ENCODE assay signal across 1 cellular context in the genomic region with DNA sequence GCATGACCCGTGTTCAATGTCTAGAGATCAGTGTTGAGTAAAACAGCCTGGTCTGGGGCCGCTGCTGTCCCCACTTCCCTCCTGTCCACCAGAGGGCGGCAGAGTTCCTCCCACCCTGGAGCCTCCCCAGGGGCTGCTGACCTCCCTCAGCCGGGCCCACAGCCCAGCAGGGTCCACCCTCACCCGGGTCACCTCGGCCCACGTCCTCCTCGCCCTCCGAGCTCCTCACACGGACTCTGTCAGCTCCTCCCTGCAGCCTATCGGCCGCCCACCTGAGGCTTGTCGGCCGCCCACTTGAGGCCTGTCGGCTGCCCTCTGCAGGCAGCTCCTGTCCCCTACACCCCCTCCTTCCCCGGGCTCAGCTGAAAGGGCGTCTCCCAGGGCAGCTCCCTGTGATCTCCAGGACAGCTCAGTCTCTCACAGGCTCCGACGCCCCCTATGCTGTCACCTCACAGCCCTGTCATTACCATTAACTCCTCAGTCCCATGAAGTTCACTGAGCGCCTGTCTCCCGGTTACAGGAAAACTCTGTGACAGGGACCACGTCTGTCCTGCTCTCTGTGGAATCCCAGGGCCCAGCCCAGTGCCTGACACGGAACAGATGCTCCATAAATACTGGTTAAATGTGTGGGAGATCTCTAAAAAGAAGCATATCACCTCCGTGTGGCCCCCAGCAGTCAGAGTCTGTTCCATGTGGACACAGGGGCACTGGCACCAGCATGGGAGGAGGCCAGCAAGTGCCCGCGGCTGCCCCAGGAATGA.
TF ChIP-seq lines count a peak whose summit lies in the region.

No MANE protein-coding gene starts in this region.

TF ChIP-seq in K562, 482 proteins besides CTCF, POLR2A, EP300 and RAD21 (continues in another document):
- TF ChIP-seq TRIM24 (IDR thresholded peaks at IDR 0.05) (no peak), ZNF589 (CRISPR knock-in tag; IDR thresholded peaks at IDR 0.05; ENCODE audit: low read depth) (no peak), MYNN (IDR thresholded peaks at IDR 0.05) (no peak), MYNN (CRISPR knock-in tag; IDR thresholded peaks at IDR 0.05) (no peak), PCBP2 (IDR thresholded peaks at IDR 0.05; ENCODE audit: low read depth, low read length, poor library complexity, severe bottlenecking) (no peak), MYC (IDR thresholded peaks at IDR 0.05; ENCODE audit: low read depth, low read length) (no peak), MYC (CRISPR knock-in tag; IDR thresholded peaks at IDR 0.05; ENCODE audit: borderline replicate concordance, low read depth) (no peak; the same call in 1 of the 2 replicates), ZNF668 (CRISPR knock-in tag; IDR thresholded peaks at IDR 0.05) (no peak), RB1 (IDR thresholded peaks at IDR 0.05; ENCODE audit: low read depth) (peak; percentile 51; the same call in 1 of the 2 replicates), POLR2G (IDR thresholded peaks at IDR 0.05; ENCODE audit: low read depth, low read length) (no peak), SRSF1 (IDR thresholded peaks at IDR 0.05; ENCODE audit: low read depth, low read length) (no peak), DACH1 (IDR thresholded peaks at IDR 0.05; ENCODE audit: partially characterized antibody) (peak; percentile 23), ZNF583 (CRISPR knock-in tag; IDR thresholded peaks at IDR 0.05) (no peak), MXI1 (IDR thresholded peaks at IDR 0.05; ENCODE audit: low read depth, low read length) (no peak), EHMT2 (IDR thresholded peaks at IDR 0.05) (peak; percentile 93), ELF4 (CRISPR knock-in tag; IDR thresholded peaks at IDR 0.05) (no peak), LCOR (CRISPR knock-in tag; IDR thresholded peaks at IDR 0.05) (no peak), ILF3 (IDR thresholded peaks at IDR 0.05; ENCODE audit: borderline replicate concordance) (no peak), ZKSCAN1 (IDR thresholded peaks at IDR 0.05; ENCODE audit: low read depth, low read length) (no peak), NFYB (IDR thresholded peaks at IDR 0.05; ENCODE audit: extremely low read depth, insufficient read length) (no peak), MCM7 (IDR thresholded peaks at IDR 0.05) (no peak), ZNF184 (CRISPR knock-in tag; IDR thresholded peaks at IDR 0.05) (no peak), NELFE (IDR thresholded peaks at IDR 0.05; ENCODE audit: insufficient read depth, insufficient read length) (no peak), MCM3 (IDR thresholded peaks at IDR 0.05) (no peak), ZNF232 (CRISPR knock-in tag; IDR thresholded peaks at IDR 0.05) (no peak), PHF8 (IDR thresholded peaks at IDR 0.05; ENCODE audit: borderline replicate concordance, low read length) (peak; percentile 17; the same call in 1 of the 2 replicates), ZNF384 (IDR thresholded peaks at IDR 0.05; ENCODE audit: low read depth, low read length) (no peak), ZBTB7A (IDR thresholded peaks at IDR 0.05; ENCODE audit: borderline replicate concordance, control insufficient read depth, low read depth, low read length) (no peak), SP1 (CRISPR knock-in tag; IDR thresholded peaks at IDR 0.05) (peak; percentile 42; the same call in 1 of the 2 replicates), KAT2B (IDR thresholded peaks at IDR 0.05; ENCODE audit: low read depth, low read length) (no peak), ZNF347 (CRISPR knock-in tag; IDR thresholded peaks at IDR 0.05; ENCODE audit: low read depth) (no peak), PRPF4 (IDR thresholded peaks at IDR 0.05; ENCODE audit: insufficient read depth, low read depth, low read length, poor library complexity, severe bottlenecking) (no peak), ASH1L (IDR thresholded peaks at IDR 0.05; ENCODE audit: borderline replicate concordance, low read depth, partially characterized antibody) (no peak), ZNF282 (CRISPR knock-in tag; IDR thresholded peaks at IDR 0.05) (no peak), FOXA3 (CRISPR knock-in tag; conservative IDR thresholded peaks at IDR 0.05 in 1 of 2, IDR thresholded peaks at IDR 0.05 in 1 of 2) (no peak), MECOM (CRISPR knock-in tag; IDR thresholded peaks at IDR 0.05) (no peak), PTBP1 (IDR thresholded peaks at IDR 0.05; ENCODE audit: low read depth, low read length) (no peak), ZNF253 (CRISPR knock-in tag; conservative IDR thresholded peaks at IDR 0.05) (no peak), NFIX (CRISPR knock-in tag; IDR thresholded peaks at IDR 0.05; ENCODE audit: low read depth) (no peak), KHSRP (IDR thresholded peaks at IDR 0.05) (no peak), FOSL1 (tag; conservative IDR thresholded peaks at IDR 0.05) (no peak), MBD2 (IDR thresholded peaks at IDR 0.05; ENCODE audit: borderline replicate concordance, low read depth) (no peak), SMARCA5 (IDR thresholded peaks at IDR 0.05) (peak; percentile 91; the same call in 1 of the 2 replicates), BACH1 (tag; IDR thresholded peaks at IDR 0.05) (no peak), CREM (IDR thresholded peaks at IDR 0.05; ENCODE audit: low read depth) (peak; percentile 30; the same call in 1 of the 2 replicates), BMI1 (IDR thresholded peaks at IDR 0.05; ENCODE audit: low read length) (no peak), TEAD1 (CRISPR knock-in tag; IDR thresholded peaks at IDR 0.05) (no peak), ESRRB (CRISPR knock-in tag; IDR thresholded peaks at IDR 0.05; ENCODE audit: borderline replicate concordance) (no peak), ZNF224 (CRISPR knock-in tag; IDR thresholded peaks at IDR 0.05) (no peak), TRIM28 (IDR thresholded peaks at IDR 0.05) (0 out of 2 replicates have a peak, but pooled peaks have one; percentile 59), HLTF (IDR thresholded peaks at IDR 0.05) (peak; percentile 93), KAT7 (CRISPR knock-in tag; IDR thresholded peaks at IDR 0.05; ENCODE audit: borderline replicate concordance) (no peak), GATA2 (CRISPR knock-in tag; IDR thresholded peaks at IDR 0.05) (no peak)
- TF ChIP-seq, protein P1, sequence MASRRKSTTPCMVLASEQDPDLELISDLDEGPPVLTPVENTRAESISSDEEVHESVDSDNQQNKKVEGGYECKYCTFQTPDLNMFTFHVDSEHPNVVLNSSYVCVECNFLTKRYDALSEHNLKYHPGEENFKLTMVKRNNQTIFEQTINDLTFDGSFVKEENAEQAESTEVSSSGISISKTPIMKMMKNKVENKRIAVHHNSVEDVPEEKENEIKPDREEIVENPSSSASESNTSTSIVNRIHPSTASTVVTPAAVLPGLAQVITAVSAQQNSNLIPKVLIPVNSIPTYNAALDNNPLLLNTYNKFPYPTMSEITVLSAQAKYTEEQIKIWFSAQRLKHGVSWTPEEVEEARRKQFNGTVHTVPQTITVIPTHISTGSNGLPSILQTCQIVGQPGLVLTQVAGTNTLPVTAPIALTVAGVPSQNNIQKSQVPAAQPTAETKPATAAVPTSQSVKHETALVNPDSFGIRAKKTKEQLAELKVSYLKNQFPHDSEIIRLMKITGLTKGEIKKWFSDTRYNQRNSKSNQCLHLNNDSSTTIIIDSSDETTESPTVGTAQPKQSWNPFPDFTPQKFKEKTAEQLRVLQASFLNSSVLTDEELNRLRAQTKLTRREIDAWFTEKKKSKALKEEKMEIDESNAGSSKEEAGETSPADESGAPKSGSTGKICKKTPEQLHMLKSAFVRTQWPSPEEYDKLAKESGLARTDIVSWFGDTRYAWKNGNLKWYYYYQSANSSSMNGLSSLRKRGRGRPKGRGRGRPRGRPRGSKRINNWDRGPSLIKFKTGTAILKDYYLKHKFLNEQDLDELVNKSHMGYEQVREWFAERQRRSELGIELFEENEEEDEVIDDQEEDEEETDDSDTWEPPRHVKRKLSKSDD (conservative IDR thresholded peaks at IDR 0.05; ENCODE audit: low read length) = 0 out of 2 replicates have a peak, but pooled peaks have one; percentile 49
- TF ChIP-seq, protein P2, sequence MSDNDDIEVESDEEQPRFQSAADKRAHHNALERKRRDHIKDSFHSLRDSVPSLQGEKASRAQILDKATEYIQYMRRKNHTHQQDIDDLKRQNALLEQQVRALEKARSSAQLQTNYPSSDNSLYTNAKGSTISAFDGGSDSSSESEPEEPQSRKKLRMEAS (CRISPR knock-in tag; IDR thresholded peaks at IDR 0.05) = no peak
- TF ChIP-seq, protein P3, sequence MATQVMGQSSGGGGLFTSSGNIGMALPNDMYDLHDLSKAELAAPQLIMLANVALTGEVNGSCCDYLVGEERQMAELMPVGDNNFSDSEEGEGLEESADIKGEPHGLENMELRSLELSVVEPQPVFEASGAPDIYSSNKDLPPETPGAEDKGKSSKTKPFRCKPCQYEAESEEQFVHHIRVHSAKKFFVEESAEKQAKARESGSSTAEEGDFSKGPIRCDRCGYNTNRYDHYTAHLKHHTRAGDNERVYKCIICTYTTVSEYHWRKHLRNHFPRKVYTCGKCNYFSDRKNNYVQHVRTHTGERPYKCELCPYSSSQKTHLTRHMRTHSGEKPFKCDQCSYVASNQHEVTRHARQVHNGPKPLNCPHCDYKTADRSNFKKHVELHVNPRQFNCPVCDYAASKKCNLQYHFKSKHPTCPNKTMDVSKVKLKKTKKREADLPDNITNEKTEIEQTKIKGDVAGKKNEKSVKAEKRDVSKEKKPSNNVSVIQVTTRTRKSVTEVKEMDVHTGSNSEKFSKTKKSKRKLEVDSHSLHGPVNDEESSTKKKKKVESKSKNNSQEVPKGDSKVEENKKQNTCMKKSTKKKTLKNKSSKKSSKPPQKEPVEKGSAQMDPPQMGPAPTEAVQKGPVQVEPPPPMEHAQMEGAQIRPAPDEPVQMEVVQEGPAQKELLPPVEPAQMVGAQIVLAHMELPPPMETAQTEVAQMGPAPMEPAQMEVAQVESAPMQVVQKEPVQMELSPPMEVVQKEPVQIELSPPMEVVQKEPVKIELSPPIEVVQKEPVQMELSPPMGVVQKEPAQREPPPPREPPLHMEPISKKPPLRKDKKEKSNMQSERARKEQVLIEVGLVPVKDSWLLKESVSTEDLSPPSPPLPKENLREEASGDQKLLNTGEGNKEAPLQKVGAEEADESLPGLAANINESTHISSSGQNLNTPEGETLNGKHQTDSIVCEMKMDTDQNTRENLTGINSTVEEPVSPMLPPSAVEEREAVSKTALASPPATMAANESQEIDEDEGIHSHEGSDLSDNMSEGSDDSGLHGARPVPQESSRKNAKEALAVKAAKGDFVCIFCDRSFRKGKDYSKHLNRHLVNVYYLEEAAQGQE (CRISPR knock-in tag; IDR thresholded peaks at IDR 0.05; ENCODE audit: low read depth) = peak; percentile 88
- TF ChIP-seq, protein P4, sequence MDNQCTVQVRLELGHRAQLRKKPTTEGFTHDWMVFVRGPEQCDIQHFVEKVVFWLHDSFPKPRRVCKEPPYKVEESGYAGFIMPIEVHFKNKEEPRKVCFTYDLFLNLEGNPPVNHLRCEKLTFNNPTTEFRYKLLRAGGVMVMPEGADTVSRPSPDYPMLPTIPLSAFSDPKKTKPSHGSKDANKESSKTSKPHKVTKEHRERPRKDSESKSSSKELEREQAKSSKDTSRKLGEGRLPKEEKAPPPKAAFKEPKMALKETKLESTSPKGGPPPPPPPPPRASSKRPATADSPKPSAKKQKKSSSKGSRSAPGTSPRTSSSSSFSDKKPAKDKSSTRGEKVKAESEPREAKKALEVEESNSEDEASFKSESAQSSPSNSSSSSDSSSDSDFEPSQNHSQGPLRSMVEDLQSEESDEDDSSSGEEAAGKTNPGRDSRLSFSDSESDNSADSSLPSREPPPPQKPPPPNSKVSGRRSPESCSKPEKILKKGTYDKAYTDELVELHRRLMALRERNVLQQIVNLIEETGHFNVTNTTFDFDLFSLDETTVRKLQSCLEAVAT (IDR thresholded peaks at IDR 0.05) = peak in 1 of 2 experiments; percentile 97; a peak in 2 of 4 replicates
- TF ChIP-seq, protein P5, sequence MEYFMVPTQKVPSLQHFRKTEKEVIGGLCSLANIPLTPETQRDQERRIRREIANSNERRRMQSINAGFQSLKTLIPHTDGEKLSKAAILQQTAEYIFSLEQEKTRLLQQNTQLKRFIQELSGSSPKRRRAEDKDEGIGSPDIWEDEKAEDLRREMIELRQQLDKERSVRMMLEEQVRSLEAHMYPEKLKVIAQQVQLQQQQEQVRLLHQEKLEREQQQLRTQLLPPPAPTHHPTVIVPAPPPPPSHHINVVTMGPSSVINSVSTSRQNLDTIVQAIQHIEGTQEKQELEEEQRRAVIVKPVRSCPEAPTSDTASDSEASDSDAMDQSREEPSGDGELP (CRISPR knock-in tag; IDR thresholded peaks at IDR 0.05; ENCODE audit: borderline replicate concordance) = peak; percentile 92
- TF ChIP-seq, protein P6, sequence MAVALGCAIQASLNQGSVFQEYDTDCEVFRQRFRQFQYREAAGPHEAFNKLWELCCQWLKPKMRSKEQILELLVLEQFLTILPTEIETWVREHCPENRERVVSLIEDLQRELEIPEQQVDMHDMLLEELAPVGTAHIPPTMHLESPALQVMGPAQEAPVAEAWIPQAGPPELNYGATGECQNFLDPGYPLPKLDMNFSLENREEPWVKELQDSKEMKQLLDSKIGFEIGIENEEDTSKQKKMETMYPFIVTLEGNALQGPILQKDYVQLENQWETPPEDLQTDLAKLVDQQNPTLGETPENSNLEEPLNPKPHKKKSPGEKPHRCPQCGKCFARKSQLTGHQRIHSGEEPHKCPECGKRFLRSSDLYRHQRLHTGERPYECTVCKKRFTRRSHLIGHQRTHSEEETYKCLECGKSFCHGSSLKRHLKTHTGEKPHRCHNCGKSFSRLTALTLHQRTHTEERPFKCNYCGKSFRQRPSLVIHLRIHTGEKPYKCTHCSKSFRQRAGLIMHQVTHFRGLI (CRISPR knock-in tag; IDR thresholded peaks at IDR 0.05) = no peak
- TF ChIP-seq, protein P7, sequence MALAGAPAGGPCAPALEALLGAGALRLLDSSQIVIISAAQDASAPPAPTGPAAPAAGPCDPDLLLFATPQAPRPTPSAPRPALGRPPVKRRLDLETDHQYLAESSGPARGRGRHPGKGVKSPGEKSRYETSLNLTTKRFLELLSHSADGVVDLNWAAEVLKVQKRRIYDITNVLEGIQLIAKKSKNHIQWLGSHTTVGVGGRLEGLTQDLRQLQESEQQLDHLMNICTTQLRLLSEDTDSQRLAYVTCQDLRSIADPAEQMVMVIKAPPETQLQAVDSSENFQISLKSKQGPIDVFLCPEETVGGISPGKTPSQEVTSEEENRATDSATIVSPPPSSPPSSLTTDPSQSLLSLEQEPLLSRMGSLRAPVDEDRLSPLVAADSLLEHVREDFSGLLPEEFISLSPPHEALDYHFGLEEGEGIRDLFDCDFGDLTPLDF (CRISPR knock-in tag; IDR thresholded peaks at IDR 0.05) = no peak
- TF ChIP-seq, protein P8, sequence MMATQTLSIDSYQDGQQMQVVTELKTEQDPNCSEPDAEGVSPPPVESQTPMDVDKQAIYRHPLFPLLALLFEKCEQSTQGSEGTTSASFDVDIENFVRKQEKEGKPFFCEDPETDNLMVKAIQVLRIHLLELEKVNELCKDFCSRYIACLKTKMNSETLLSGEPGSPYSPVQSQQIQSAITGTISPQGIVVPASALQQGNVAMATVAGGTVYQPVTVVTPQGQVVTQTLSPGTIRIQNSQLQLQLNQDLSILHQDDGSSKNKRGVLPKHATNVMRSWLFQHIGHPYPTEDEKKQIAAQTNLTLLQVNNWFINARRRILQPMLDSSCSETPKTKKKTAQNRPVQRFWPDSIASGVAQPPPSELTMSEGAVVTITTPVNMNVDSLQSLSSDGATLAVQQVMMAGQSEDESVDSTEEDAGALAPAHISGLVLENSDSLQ (IDR thresholded peaks at IDR 0.05) = peak; percentile 51; the same call in 1 of the 2 replicates
